In genomic region chr18:2846638-2847340, GRCh38 we compare ENCODE assay signal across 1 cellular context.
TF ChIP-seq lines count a peak whose summit lies in the region.

TSS of gene EMILIN2 (plus strand) at chr18:2847006. CDS start at chr18:2847189, 183 bp downstream.

TF ChIP-seq in K562, 482 proteins besides CTCF, POLR2A, EP300 and RAD21 (continued from another document):
- TF ChIP-seq, protein P1, sequence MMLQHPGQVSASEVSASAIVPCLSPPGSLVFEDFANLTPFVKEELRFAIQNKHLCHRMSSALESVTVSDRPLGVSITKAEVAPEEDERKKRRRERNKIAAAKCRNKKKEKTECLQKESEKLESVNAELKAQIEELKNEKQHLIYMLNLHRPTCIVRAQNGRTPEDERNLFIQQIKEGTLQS (IDR thresholded peaks at IDR 0.05) = peak; percentile 60
- TF ChIP-seq, protein P1 (CRISPR knock-in tag; conservative IDR thresholded peaks at IDR 0.05) = no peak
- TF ChIP-seq CREM (IDR thresholded peaks at IDR 0.05; ENCODE audit: low read depth) = 0 out of 2 replicates have a peak, but pooled peaks have one; percentile 4
- no peak for TF ChIP-seq HDGF (IDR thresholded peaks at IDR 0.05)
- TF ChIP-seq THRAP3 (IDR thresholded peaks at IDR 0.05; ENCODE audit: borderline replicate concordance) = no peak
- no peak for TF ChIP-seq NFE2 (IDR thresholded peaks at IDR 0.05; ENCODE audit: low read depth)
- peak; percentile 7; the same call in 1 of the 2 replicates for TF ChIP-seq HDAC6 (IDR thresholded peaks at IDR 0.05; ENCODE audit: low read depth, low read length)
- TF ChIP-seq, protein P2, sequence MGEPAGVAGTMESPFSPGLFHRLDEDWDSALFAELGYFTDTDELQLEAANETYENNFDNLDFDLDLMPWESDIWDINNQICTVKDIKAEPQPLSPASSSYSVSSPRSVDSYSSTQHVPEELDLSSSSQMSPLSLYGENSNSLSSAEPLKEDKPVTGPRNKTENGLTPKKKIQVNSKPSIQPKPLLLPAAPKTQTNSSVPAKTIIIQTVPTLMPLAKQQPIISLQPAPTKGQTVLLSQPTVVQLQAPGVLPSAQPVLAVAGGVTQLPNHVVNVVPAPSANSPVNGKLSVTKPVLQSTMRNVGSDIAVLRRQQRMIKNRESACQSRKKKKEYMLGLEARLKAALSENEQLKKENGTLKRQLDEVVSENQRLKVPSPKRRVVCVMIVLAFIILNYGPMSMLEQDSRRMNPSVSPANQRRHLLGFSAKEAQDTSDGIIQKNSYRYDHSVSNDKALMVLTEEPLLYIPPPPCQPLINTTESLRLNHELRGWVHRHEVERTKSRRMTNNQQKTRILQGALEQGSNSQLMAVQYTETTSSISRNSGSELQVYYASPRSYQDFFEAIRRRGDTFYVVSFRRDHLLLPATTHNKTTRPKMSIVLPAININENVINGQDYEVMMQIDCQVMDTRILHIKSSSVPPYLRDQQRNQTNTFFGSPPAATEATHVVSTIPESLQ (CRISPR knock-in tag; IDR thresholded peaks at IDR 0.05) = no peak
- TF ChIP-seq GMEB1 (CRISPR knock-in tag; IDR thresholded peaks at IDR 0.05) = no peak
- TF ChIP-seq GABPA (tag; conservative IDR thresholded peaks at IDR 0.05; ENCODE audit: low read depth) = no peak
- TF ChIP-seq SMARCE1 (IDR thresholded peaks at IDR 0.05) = peak; percentile 39; the same call in 1 of the 2 replicates
- 0 out of 2 replicates have a peak, but pooled peaks have one; percentile 54 for TF ChIP-seq EZH2 (IDR thresholded peaks at IDR 0.05; ENCODE audit: borderline replicate concordance, low read depth, low read length)
- TF ChIP-seq, protein P3, sequence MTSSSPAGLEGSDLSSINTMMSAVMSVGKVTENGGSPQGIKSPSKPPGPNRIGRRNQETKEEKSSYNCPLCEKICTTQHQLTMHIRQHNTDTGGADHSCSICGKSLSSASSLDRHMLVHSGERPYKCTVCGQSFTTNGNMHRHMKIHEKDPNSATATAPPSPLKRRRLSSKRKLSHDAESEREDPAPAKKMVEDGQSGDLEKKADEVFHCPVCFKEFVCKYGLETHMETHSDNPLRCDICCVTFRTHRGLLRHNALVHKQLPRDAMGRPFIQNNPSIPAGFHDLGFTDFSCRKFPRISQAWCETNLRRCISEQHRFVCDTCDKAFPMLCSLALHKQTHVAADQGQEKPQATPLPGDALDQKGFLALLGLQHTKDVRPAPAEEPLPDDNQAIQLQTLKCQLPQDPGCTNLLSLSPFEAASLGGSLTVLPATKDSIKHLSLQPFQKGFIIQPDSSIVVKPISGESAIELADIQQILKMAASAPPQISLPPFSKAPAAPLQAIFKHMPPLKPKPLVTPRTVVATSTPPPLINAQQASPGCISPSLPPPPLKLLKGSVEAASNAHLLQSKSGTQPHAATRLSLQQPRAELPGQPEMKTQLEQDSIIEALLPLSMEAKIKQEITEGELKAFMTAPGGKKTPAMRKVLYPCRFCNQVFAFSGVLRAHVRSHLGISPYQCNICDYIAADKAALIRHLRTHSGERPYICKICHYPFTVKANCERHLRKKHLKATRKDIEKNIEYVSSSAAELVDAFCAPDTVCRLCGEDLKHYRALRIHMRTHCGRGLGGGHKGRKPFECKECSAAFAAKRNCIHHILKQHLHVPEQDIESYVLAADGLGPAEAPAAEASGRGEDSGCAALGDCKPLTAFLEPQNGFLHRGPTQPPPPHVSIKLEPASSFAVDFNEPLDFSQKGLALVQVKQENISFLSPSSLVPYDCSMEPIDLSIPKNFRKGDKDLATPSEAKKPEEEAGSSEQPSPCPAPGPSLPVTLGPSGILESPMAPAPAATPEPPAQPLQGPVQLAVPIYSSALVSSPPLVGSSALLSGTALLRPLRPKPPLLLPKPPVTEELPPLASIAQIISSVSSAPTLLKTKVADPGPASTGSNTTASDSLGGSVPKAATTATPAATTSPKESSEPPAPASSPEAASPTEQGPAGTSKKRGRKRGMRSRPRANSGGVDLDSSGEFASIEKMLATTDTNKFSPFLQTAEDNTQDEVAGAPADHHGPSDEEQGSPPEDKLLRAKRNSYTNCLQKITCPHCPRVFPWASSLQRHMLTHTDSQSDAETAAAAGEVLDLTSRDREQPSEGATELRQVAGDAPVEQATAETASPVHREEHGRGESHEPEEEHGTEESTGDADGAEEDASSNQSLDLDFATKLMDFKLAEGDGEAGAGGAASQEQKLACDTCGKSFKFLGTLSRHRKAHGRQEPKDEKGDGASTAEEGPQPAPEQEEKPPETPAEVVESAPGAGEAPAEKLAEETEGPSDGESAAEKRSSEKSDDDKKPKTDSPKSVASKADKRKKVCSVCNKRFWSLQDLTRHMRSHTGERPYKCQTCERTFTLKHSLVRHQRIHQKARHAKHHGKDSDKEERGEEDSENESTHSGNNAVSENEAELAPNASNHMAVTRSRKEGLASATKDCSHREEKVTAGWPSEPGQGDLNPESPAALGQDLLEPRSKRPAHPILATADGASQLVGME (CRISPR knock-in tag; IDR thresholded peaks at IDR 0.05) = no peak
- 0 out of 2 replicates have a peak, but pooled peaks have one; percentile 29 for TF ChIP-seq BCOR (IDR thresholded peaks at IDR 0.05)
- no peak for TF ChIP-seq NR4A1 (CRISPR knock-in tag; IDR thresholded peaks at IDR 0.05)
- TF ChIP-seq NR4A1 (tag; IDR thresholded peaks at IDR 0.05) = no peak
- TF ChIP-seq, protein P4, sequence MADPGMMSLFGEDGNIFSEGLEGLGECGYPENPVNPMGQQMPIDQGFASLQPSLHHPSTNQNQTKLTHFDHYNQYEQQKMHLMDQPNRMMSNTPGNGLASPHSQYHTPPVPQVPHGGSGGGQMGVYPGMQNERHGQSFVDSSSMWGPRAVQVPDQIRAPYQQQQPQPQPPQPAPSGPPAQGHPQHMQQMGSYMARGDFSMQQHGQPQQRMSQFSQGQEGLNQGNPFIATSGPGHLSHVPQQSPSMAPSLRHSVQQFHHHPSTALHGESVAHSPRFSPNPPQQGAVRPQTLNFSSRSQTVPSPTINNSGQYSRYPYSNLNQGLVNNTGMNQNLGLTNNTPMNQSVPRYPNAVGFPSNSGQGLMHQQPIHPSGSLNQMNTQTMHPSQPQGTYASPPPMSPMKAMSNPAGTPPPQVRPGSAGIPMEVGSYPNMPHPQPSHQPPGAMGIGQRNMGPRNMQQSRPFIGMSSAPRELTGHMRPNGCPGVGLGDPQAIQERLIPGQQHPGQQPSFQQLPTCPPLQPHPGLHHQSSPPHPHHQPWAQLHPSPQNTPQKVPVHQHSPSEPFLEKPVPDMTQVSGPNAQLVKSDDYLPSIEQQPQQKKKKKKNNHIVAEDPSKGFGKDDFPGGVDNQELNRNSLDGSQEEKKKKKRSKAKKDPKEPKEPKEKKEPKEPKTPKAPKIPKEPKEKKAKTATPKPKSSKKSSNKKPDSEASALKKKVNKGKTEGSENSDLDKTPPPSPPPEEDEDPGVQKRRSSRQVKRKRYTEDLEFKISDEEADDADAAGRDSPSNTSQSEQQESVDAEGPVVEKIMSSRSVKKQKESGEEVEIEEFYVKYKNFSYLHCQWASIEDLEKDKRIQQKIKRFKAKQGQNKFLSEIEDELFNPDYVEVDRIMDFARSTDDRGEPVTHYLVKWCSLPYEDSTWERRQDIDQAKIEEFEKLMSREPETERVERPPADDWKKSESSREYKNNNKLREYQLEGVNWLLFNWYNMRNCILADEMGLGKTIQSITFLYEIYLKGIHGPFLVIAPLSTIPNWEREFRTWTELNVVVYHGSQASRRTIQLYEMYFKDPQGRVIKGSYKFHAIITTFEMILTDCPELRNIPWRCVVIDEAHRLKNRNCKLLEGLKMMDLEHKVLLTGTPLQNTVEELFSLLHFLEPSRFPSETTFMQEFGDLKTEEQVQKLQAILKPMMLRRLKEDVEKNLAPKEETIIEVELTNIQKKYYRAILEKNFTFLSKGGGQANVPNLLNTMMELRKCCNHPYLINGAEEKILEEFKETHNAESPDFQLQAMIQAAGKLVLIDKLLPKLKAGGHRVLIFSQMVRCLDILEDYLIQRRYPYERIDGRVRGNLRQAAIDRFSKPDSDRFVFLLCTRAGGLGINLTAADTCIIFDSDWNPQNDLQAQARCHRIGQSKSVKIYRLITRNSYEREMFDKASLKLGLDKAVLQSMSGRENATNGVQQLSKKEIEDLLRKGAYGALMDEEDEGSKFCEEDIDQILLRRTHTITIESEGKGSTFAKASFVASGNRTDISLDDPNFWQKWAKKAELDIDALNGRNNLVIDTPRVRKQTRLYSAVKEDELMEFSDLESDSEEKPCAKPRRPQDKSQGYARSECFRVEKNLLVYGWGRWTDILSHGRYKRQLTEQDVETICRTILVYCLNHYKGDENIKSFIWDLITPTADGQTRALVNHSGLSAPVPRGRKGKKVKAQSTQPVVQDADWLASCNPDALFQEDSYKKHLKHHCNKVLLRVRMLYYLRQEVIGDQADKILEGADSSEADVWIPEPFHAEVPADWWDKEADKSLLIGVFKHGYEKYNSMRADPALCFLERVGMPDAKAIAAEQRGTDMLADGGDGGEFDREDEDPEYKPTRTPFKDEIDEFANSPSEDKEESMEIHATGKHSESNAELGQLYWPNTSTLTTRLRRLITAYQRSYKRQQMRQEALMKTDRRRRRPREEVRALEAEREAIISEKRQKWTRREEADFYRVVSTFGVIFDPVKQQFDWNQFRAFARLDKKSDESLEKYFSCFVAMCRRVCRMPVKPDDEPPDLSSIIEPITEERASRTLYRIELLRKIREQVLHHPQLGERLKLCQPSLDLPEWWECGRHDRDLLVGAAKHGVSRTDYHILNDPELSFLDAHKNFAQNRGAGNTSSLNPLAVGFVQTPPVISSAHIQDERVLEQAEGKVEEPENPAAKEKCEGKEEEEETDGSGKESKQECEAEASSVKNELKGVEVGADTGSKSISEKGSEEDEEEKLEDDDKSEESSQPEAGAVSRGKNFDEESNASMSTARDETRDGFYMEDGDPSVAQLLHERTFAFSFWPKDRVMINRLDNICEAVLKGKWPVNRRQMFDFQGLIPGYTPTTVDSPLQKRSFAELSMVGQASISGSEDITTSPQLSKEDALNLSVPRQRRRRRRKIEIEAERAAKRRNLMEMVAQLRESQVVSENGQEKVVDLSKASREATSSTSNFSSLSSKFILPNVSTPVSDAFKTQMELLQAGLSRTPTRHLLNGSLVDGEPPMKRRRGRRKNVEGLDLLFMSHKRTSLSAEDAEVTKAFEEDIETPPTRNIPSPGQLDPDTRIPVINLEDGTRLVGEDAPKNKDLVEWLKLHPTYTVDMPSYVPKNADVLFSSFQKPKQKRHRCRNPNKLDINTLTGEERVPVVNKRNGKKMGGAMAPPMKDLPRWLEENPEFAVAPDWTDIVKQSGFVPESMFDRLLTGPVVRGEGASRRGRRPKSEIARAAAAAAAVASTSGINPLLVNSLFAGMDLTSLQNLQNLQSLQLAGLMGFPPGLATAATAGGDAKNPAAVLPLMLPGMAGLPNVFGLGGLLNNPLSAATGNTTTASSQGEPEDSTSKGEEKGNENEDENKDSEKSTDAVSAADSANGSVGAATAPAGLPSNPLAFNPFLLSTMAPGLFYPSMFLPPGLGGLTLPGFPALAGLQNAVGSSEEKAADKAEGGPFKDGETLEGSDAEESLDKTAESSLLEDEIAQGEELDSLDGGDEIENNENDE (IDR thresholded peaks at IDR 0.05; ENCODE audit: low read depth, low read length) = no peak
